In the genomic region with DNA sequence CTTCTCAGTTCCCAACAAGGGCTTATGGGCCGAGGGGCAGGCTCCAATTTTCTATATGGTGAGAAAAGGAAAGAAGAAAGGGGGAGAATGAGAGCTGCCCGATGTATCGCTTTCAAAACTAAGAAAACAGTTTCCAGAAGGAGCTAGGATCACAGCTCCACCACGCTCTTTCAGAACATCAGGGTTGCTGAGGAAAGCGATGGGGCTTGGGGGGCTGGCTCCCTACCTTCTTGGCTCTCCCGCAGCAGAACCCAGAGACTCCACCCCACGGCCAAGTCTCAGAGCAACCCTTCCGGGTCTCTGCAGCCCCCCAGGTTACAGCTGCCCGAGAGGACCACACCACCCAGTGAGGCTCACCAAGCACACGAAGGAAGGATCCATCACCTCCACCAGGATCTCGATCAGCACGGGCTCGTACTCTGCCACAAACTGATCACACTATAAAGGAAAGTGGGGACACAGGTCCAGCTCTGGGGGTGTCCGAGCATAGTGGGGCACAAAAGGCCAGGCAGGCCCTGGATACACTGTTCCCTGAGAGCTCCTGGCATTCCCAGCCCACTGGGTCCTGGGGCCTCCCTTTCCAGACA, we compare ENCODE assay signal across 1 cellular context.
TF ChIP-seq lines count a peak whose summit lies in the region.

No MANE protein-coding gene starts in this region.

TF ChIP-seq in GM12878, 131 proteins besides CTCF, POLR2A, EP300 and RAD21:
- TF ChIP-seq CREB1 (IDR thresholded peaks at IDR 0.05; ENCODE audit: low read depth) (no peak), EED (IDR thresholded peaks at IDR 0.05; ENCODE audit: low read depth) (no peak), FOS (IDR thresholded peaks at IDR 0.05; ENCODE audit: borderline replicate concordance, extremely low read depth, insufficient read length) (no peak), SREBF1 (IDR thresholded peaks at IDR 0.05; ENCODE audit: low read length) (no peak), NR2C1 (IDR thresholded peaks at IDR 0.05) (no peak), TCF3 (IDR thresholded peaks at IDR 0.05; ENCODE audit: borderline replicate concordance, insufficient read depth, low read depth, low read length) (no peak), BCL11A (IDR thresholded peaks at IDR 0.05; ENCODE audit: low read depth, low read length) (no peak), SIX5 (IDR thresholded peaks at IDR 0.05; ENCODE audit: low read depth, low read length, severe bottlenecking) (no peak), SIN3A (IDR thresholded peaks at IDR 0.05; ENCODE audit: low read depth, low read length) (no peak), TBL1XR1 (IDR thresholded peaks at IDR 0.05; ENCODE audit: low read depth, low read length) (no peak), ZBED1 (IDR thresholded peaks at IDR 0.05; ENCODE audit: borderline replicate concordance) (no peak), KDM1A (IDR thresholded peaks at IDR 0.05; ENCODE audit: borderline replicate concordance) (no peak), NR2C2 (IDR thresholded peaks at IDR 0.05; ENCODE audit: borderline replicate concordance, control insufficient read depth, insufficient read length, low read depth) (no peak), ESRRA (IDR thresholded peaks at IDR 0.05; ENCODE audit: low read length) (no peak), SMC3 (IDR thresholded peaks at IDR 0.05; ENCODE audit: borderline replicate concordance, low read length) (no peak), SRF (IDR thresholded peaks at IDR 0.05; ENCODE audit: low read depth in 2 of 2, low read length in 2 of 2) (no peak)
- TF ChIP-seq, protein P1, sequence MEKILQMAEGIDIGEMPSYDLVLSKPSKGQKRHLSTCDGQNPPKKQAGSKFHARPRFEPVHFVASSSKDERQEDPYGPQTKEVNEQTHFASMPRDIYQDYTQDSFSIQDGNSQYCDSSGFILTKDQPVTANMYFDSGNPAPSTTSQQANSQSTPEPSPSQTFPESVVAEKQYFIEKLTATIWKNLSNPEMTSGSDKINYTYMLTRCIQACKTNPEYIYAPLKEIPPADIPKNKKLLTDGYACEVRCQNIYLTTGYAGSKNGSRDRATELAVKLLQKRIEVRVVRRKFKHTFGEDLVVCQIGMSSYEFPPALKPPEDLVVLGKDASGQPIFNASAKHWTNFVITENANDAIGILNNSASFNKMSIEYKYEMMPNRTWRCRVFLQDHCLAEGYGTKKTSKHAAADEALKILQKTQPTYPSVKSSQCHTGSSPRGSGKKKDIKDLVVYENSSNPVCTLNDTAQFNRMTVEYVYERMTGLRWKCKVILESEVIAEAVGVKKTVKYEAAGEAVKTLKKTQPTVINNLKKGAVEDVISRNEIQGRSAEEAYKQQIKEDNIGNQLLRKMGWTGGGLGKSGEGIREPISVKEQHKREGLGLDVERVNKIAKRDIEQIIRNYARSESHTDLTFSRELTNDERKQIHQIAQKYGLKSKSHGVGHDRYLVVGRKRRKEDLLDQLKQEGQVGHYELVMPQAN (conservative IDR thresholded peaks at IDR 0.05): no peak
- TF ChIP-seq, protein P2, sequence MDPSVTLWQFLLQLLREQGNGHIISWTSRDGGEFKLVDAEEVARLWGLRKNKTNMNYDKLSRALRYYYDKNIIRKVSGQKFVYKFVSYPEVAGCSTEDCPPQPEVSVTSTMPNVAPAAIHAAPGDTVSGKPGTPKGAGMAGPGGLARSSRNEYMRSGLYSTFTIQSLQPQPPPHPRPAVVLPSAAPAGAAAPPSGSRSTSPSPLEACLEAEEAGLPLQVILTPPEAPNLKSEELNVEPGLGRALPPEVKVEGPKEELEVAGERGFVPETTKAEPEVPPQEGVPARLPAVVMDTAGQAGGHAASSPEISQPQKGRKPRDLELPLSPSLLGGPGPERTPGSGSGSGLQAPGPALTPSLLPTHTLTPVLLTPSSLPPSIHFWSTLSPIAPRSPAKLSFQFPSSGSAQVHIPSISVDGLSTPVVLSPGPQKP (IDR thresholded peaks at IDR 0.05; ENCODE audit: low read depth, low read length): no peak
